ENCODE assay signal across 8 cellular contexts in genomic region chr4:10584042-10584441, GRCh38.
DNase-seq lines count a peak whose midpoint lies in the region; ATAC-seq and TF ChIP-seq lines count a peak whose summit lies in the region.

No MANE protein-coding gene starts in this region.

- no peaks in the 10 kb centered on the region for H4K20me1 ChIP-seq in fibroblast of lung (ENCODE audit: control insufficient read depth, extremely low read depth, insufficient read depth, low read length)

- no peak overlapping the region for H3K27ac Mint-ChIP-seq in glutamatergic neuron (ENCODE audit: unreplicated experiment)

- no peaks in the 10 kb centered on the region for H3K79me2 ChIP-seq in fibroblast of lung (ENCODE audit: control insufficient read depth, insufficient read depth, low read length)

- H3K27ac ChIP-seq in fibroblast of lung (ENCODE audit: insufficient read depth, low read length) = no peak overlapping the region

- H3K4me1 ChIP-seq in fibroblast of lung (ENCODE audit: control insufficient read depth, extremely low read depth, insufficient read depth, low read length) = no peaks in the 10 kb centered on the region
- H3K4me1 ChIP-seq in skeletal muscle satellite cell (ENCODE audit: control insufficient read depth, insufficient read depth, low read length) = peaks cover 8% of the 10 kb centered on the region

- no peaks in the 10 kb centered on the region for H3K36me3 Mint-ChIP-seq in glutamatergic neuron (ENCODE audit: unreplicated experiment)

- no peak overlapping the region for H3K4me3 Mint-ChIP-seq in glutamatergic neuron (ENCODE audit: unreplicated experiment)

- peak; percentile 48 for DNase-seq in DMS53 treated with DMSO at 0.1 percent for 48 hours (lab: John Stamatoyannopoulos, UW; ENCODE audit: unreplicated experiment)
- DNase-seq in NCI-H2029 treated with DMSO at 0.1 percent for 48 hours (lab: John Stamatoyannopoulos, UW) = peak; percentile 73
- peak; percentile 81 to 93 for DNase-seq in fibroblast of lung (ENCODE audit: low read depth in 2 of 2)
- DNase-seq in glutamatergic neuron = no peak
- DNase-seq in H7 = no peak
- DNase-seq in cerebellar nuclear complex (lab: John Stamatoyannopoulos, UW) = no peak

- H3K36me3 ChIP-seq in fibroblast of lung (ENCODE audit: control insufficient read depth, insufficient read depth, low read length) = no peaks in the 10 kb centered on the region
- H3K36me3 ChIP-seq in skeletal muscle satellite cell (ENCODE audit: insufficient read depth, low read length) = no peaks in the 10 kb centered on the region
- H3K36me3 ChIP-seq in H7 (replicated peaks; ENCODE audit: control insufficient read depth, insufficient read depth, low read length) = no peaks in the 10 kb centered on the region

- H3K9ac ChIP-seq in fibroblast of lung (ENCODE audit: insufficient read depth, low read length) (no peak overlapping the region), skeletal muscle satellite cell (ENCODE audit: low read depth, low read length) (no peak overlapping the region)

- ATAC-seq in GM21528 (IDR thresholded peaks at IDR 0.05; ENCODE audit: low FRiP score, unreplicated experiment) = peak; percentile 70

- peaks cover 2% of the 10 kb centered on the region for H3K9me3 Mint-ChIP-seq in glutamatergic neuron (ENCODE audit: unreplicated experiment)

- no peak for TF ChIP-seq CTCF in fibroblast of lung (conservative IDR thresholded peaks at IDR 0.05 in 1 of 2, IDR thresholded peaks at IDR 0.05 in 1 of 2; ENCODE audit: low read depth in 1 of 2, low read length in 2 of 2)
- TF ChIP-seq CTCF in glutamatergic neuron (IDR thresholded peaks at IDR 0.05; ENCODE audit: partially characterized antibody, unreplicated experiment) = no peak

- H3K4me1 Mint-ChIP-seq in glutamatergic neuron (ENCODE audit: low read depth, unreplicated experiment) = peaks cover 6% of the 10 kb centered on the region

- H3K9me3 ChIP-seq in fibroblast of lung (ENCODE audit: control insufficient read depth, insufficient read depth, low read depth, low read length) (no peaks in the 10 kb centered on the region), skeletal muscle satellite cell (replicated peaks; ENCODE audit: low read length) (no peaks in the 10 kb centered on the region)

- H3K27me3 Mint-ChIP-seq in glutamatergic neuron (ENCODE audit: unreplicated experiment) = peaks cover 2% of the 10 kb centered on the region

- H3K27me3 ChIP-seq in fibroblast of lung (ENCODE audit: control insufficient read depth, insufficient read depth, low read length) = no peaks in the 10 kb centered on the region
- peaks cover 1% of the 10 kb centered on the region for H3K27me3 ChIP-seq in skeletal muscle satellite cell (ENCODE audit: control insufficient read depth, insufficient read depth, low read length)
- H3K27me3 ChIP-seq in H7 (ENCODE audit: control insufficient read depth, insufficient read depth, low read length) = no peaks in the 10 kb centered on the region

- H3K4me2 ChIP-seq in fibroblast of lung (ENCODE audit: extremely low read depth, insufficient read depth, low read length) (peak overlapping the region; percentile 56), skeletal muscle satellite cell (ENCODE audit: low read length) (peak overlapping the region; percentile 71)

- peak overlapping the region in 3 of 4 experiments; percentile 23 to 26 (median 24) for H3K4me3 ChIP-seq in fibroblast of lung (replicated peaks in 1 of 4; ENCODE audit: control extremely low read depth in 1 of 4, insufficient read depth in 1 of 4, low read depth in 3 of 4, low read length in 4 of 4)
- peak overlapping the region; percentile 50 for H3K4me3 ChIP-seq in skeletal muscle satellite cell (ENCODE audit: low read length)
- H3K4me3 ChIP-seq in H7 (ENCODE audit: insufficient read depth, low read depth, low read length) = no peak overlapping the region

- H2AFZ ChIP-seq in fibroblast of lung (ENCODE audit: low read length) = peak overlapping the region; percentile 31

Comparison
In these comparisons a context has a peak if more than half of its experiments do, and no peak if none do; other contexts are left out.
1. DNase-seq: peak in DMS53 treated with DMSO at 0.1 percent for 48 hours (single experiment), NCI-H2029 treated with DMSO at 0.1 percent for 48 hours (single experiment) and fibroblast of lung (2 of 2); none in glutamatergic neuron (single experiment), H7 (single experiment) and cerebellar nuclear complex (0 of 2).